In the genomic region with DNA sequence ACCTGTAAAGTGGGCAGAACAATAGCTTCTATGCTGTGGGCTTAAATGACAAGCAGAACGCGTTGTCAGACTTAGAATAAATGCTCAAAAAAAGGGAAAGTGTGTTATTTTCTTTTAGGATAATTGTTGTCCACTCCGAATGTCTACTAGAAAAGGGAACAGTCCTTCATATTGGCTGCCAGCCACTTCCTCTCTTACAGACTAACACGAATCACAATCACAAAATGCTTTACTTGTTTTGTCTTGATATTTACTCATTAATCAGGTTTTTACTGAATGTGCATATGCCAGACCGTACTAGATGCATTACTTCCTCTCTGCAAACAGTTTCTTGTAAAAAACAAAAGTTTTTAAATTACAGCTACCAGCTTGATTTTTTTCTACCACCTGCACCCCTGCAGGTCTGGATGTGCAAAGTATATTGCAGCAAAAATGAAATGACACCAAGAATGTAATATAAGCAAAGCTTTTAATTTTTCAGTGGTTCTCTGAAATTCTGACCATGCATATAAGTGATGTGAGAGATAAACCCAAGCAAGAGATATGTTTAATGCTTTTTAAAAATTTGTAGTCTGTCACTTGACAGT, we compare ENCODE assay signal across 8 cellular contexts. TPM values are rescaled to one million over a fixed set of nuclear protein-coding genes. Genes with fewer than 3 reads are reported as not detected.
DNase-seq lines count a peak whose midpoint lies in the region; ATAC-seq and TF ChIP-seq lines count a peak whose summit lies in the region.

No MANE protein-coding gene starts in this region.

- ATAC-seq in CD8-positive, alpha-beta T cell: no peak
- ATAC-seq in central memory CD8-positive, alpha-beta T cell (replicated peaks; ENCODE audit: extremely low read depth, poor library complexity, severe bottlenecking): no peak
- ATAC-seq in natural killer cell (no peak), GM18858 (IDR thresholded peaks at IDR 0.05; ENCODE audit: unreplicated experiment) (no peak), GM18519 (IDR thresholded peaks at IDR 0.05; ENCODE audit: low FRiP score, unreplicated experiment) (no peak)

- peak overlapping the region; percentile 97 for H3K27ac Mint-ChIP-seq in CD8-positive, alpha-beta T cell
- H3K27ac Mint-ChIP-seq in central memory CD8-positive, alpha-beta T cell (ENCODE audit: low read depth): peak overlapping the region; percentile 95
- H3K27ac Mint-ChIP-seq in natural killer cell: peak overlapping the region; percentile 94 to 97

- no peaks in the 10 kb centered on the region for H3K27me3 ChIP-seq in CD8-positive, alpha-beta T cell (ENCODE audit: insufficient read depth, low read length)

- H3K36me3 ChIP-seq in CD8-positive, alpha-beta T cell (ENCODE audit: insufficient read depth, low read length): no peaks in the 10 kb centered on the region

- H3K4me1 Mint-ChIP-seq in CD8-positive, alpha-beta T cell (ENCODE audit: low read depth): peaks cover 28% of the 10 kb centered on the region
- H3K4me1 Mint-ChIP-seq in central memory CD8-positive, alpha-beta T cell: peaks cover 16% of the 10 kb centered on the region
- peaks cover 18 to 19% of the 10 kb centered on the region in 2 donors for H3K4me1 Mint-ChIP-seq in natural killer cell

- CTCF ChIA-PET in CD8-positive, alpha-beta T cell (lab: Charles Lee): interaction anchor here (1.0 to 4.8 kb wide), 10 partner anchors 8 to 211 kb away, joined by 3 to 20 read pairs (median 5); partner anchors contain the start of gene FAM83D

- intact Hi-C loops in CD8-positive, alpha-beta T cell (cut with DNase I, micrococcal nuclease): loop anchor here (1.0 to 10.0 kb wide), 7 partner anchors 37 to 928 kb away; partner anchors contain the start of genes FAM83D (in 2 of the 2), ACTR5 (in 1 of the 2), PPP1R16B (in 1 of the 2) and RALGAPB (in 1 of the 2)
- intact Hi-C loops in natural killer cell (cut with micrococcal nuclease): loop anchor here (1.0 kb wide), 3 partner anchors 37 to 317 kb away; partner anchors contain the start of genes ACTR5 and FAM83D

- H3K36me3 Mint-ChIP-seq in CD8-positive, alpha-beta T cell: peaks cover 23% of the 10 kb centered on the region
- peaks cover 4% of the 10 kb centered on the region for H3K36me3 Mint-ChIP-seq in central memory CD8-positive, alpha-beta T cell (ENCODE audit: insufficient read depth)
- H3K36me3 Mint-ChIP-seq in natural killer cell: no peaks in the 10 kb centered on the region

- TF ChIP-seq CTCF in CD8-positive, alpha-beta T cell (IDR thresholded peaks at IDR 0.05): no peak
- TF ChIP-seq CTCF in natural killer cell (IDR thresholded peaks at IDR 0.05): no peak

- peak overlapping the region; percentile 97 for H3K4me3 ChIP-seq in CD8-positive, alpha-beta T cell (ENCODE audit: low read depth, low read length)

- H3K27me3 Mint-ChIP-seq in CD8-positive, alpha-beta T cell (ENCODE audit: low read depth): no peaks in the 10 kb centered on the region
- H3K27me3 Mint-ChIP-seq in central memory CD8-positive, alpha-beta T cell: no peaks in the 10 kb centered on the region
- no peaks in the 10 kb centered on the region for H3K27me3 Mint-ChIP-seq in natural killer cell (ENCODE audit: low read depth in 2 of 2)

- H3K9me3 Mint-ChIP-seq in CD8-positive, alpha-beta T cell: no peaks in the 10 kb centered on the region
- H3K9me3 Mint-ChIP-seq in central memory CD8-positive, alpha-beta T cell: no peaks in the 10 kb centered on the region
- no peaks in the 10 kb centered on the region for H3K9me3 Mint-ChIP-seq in natural killer cell

- peak overlapping the region; percentile 76 for H3K27ac ChIP-seq in CD8-positive, alpha-beta T cell (ENCODE audit: low read depth, low read length)

- no peak for DNase-seq in CD8-positive, alpha-beta T cell
- DNase-seq in MV-4-11 (lab: John Stamatoyannopoulos, UW) (peak; percentile 36), natural killer cell (no peak), 8988T (no peak), ureter (ENCODE audit: low spot score) (no peak)
- DNase-seq in central memory CD8-positive, alpha-beta T cell (ENCODE audit: low spot score in 2 of 2): no peak

- POLR2A ChIA-PET in CD8-positive, alpha-beta T cell (lab: Charles Lee): interaction anchor here (0.7 to 1.6 kb wide), 6 partner anchors 20 to 215 kb away, joined by 3 to 12 read pairs (median 6); partner anchors contain the start of genes ACTR5, FAM83D and PPP1R16B

- no peaks in the 10 kb centered on the region for H3K9me3 ChIP-seq in CD8-positive, alpha-beta T cell (ENCODE audit: low read length)

- peak overlapping the region; percentile 94 for H3K4me3 Mint-ChIP-seq in CD8-positive, alpha-beta T cell
- peak overlapping the region; percentile 91 for H3K4me3 Mint-ChIP-seq in central memory CD8-positive, alpha-beta T cell
- peak overlapping the region; percentile 96 for H3K4me3 Mint-ChIP-seq in natural killer cell

- peaks cover 19% of the 10 kb centered on the region for H3K4me1 ChIP-seq in CD8-positive, alpha-beta T cell (ENCODE audit: insufficient read depth, low read length)

RNA-seq across cellular contexts. Expression of gene DHX35, which starts 0.8 kb away (rescaled TPM):
- total RNA-seq in CD8-positive, alpha-beta T cell: 1 to 10 TPM; 8.5 to 8.8 TPM
- total RNA-seq in natural killer cell (10 to 100 TPM in 2 of 3 donors, 1 to 10 TPM in 1; 8.8 to 11.4 (median 10.2) TPM), ureter (14.1 TPM)

RNA-seq across cellular contexts. Expression of gene FAM83D, which starts 36.8 kb away (rescaled TPM):
- 1 to 10 TPM; 5.3 to 6.3 TPM for total RNA-seq in CD8-positive, alpha-beta T cell
- total RNA-seq in natural killer cell (1 to 10 TPM; 1.1 to 2.7 (median 2.1) TPM), ureter (1.5 TPM)
